In the genomic region with DNA sequence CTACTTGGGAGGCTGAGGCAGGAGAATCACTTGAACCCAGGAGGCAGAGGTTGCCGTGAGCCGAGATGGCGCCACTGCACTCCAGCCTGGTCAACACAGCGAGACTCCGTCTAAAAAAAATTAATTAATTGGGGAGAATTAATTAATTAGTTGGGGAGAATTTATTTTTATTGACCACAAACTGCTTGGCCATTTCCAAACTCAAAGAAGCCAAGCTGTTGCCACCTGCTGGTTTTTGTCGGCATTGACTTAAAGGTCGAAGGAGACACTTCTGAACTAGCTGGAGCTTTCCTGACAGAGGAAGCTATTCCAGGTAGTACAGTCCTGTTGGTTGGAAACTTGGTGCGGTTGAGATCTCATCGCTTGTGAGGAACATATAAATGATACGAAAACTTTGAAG, we compare ENCODE assay signal across 8 cellular contexts. TPM values are rescaled to one million over a fixed set of nuclear protein-coding genes. Genes with fewer than 3 reads are reported as not detected.
DNase-seq lines count a peak whose midpoint lies in the region; ATAC-seq, FAIRE-seq and TF ChIP-seq lines count a peak whose summit lies in the region.
"Had no signal": no experiment of that assay in that cellular context is flagged by ENCODE, and none has a peak within 500 bp of the region (broad histone marks: within the 10 kb centered on the region; RNA-seq: fewer than 3 reads in every experiment).

No MANE protein-coding gene starts in this region.

- no peaks in the 10 kb centered on the region for H3K27me3 ChIP-seq in Loucy (ENCODE audit: insufficient read depth, low read length, poor library complexity, severe bottlenecking)
- no peaks in the 10 kb centered on the region for H3K27me3 ChIP-seq in astrocyte (ENCODE audit: insufficient read depth, low read length)

- H3K4me3 ChIP-seq in Loucy (ENCODE audit: low read length, poor library complexity, severe bottlenecking) (no peak overlapping the region), astrocyte (ENCODE audit: insufficient read depth, low read depth, low read length) (no peak overlapping the region)

- no peaks in the 10 kb centered on the region for H3K9me2 ChIP-seq in Loucy (replicated peaks; ENCODE audit: low read depth, low read length)

- no peaks in the 10 kb centered on the region for H3K9me3 Mint-ChIP-seq in astrocyte (ENCODE audit: unreplicated experiment)

- TF ChIP-seq CTCF in D721Med (IDR thresholded peaks at IDR 0.05; ENCODE audit: insufficient read depth, missing control alignments), result peak; percentile 55
- peak; percentile 46 for TF ChIP-seq CTCF in Loucy (conservative IDR thresholded peaks at IDR 0.05; ENCODE audit: low read length)
- TF ChIP-seq CTCF in astrocyte (IDR thresholded peaks at IDR 0.05; ENCODE audit: insufficient read depth, low read depth, low read length), result peak; percentile 64

- H3K27ac ChIP-seq in astrocyte (ENCODE audit: low read depth, low read length), result no peak overlapping the region

- no peak overlapping the region for H3K27ac Mint-ChIP-seq in astrocyte (ENCODE audit: unreplicated experiment)

- no peaks in the 10 kb centered on the region for H4K20me1 ChIP-seq in Loucy (ENCODE audit: insufficient read depth, low read length, poor library complexity, severe bottlenecking)
- no peaks in the 10 kb centered on the region for H4K20me1 ChIP-seq in astrocyte (ENCODE audit: insufficient read depth, low read length)

- FAIRE-seq in D721Med (lab: Jason Lieb, UNC) (no peak), astrocyte (lab: Jason Lieb, UNC) (no peak)

- H3K9ac ChIP-seq in Loucy (ENCODE audit: low read depth, low read length, poor library complexity, severe bottlenecking), result no peak overlapping the region
- H3K9ac ChIP-seq in astrocyte (ENCODE audit: low read length), result no peak overlapping the region

- H3K36me3 ChIP-seq in Loucy (ENCODE audit: insufficient read depth, low read length) (no peaks in the 10 kb centered on the region), astrocyte (ENCODE audit: insufficient read depth, low read length) (no peaks in the 10 kb centered on the region)

- H3K27me3 Mint-ChIP-seq in astrocyte (ENCODE audit: low read depth, unreplicated experiment), result no peaks in the 10 kb centered on the region

- ATAC-seq in GM18907 (IDR thresholded peaks at IDR 0.05; ENCODE audit: unreplicated experiment), result peak; percentile 65
- no peak for ATAC-seq in HG03342 (IDR thresholded peaks at IDR 0.05; ENCODE audit: unreplicated experiment)

- no peaks in the 10 kb centered on the region for H3K9me3 ChIP-seq in Loucy (ENCODE audit: insufficient read depth, low read depth, low read length)
- H3K9me3 ChIP-seq in astrocyte (ENCODE audit: insufficient read depth, low read depth, low read length), result no peaks in the 10 kb centered on the region

- H3K4me1 ChIP-seq in Loucy (ENCODE audit: insufficient read depth, low read length, poor library complexity, severe bottlenecking) (no peaks in the 10 kb centered on the region), astrocyte (ENCODE audit: insufficient read depth, low read length) (peaks cover 5% of the 10 kb centered on the region)

- H3K79me2 ChIP-seq in Loucy (ENCODE audit: insufficient read depth, low read length) (no peaks in the 10 kb centered on the region), astrocyte (ENCODE audit: insufficient read depth, low read length) (no peaks in the 10 kb centered on the region)

- DNase-seq in D721Med (ENCODE audit: insufficient read length, low spot score) (peak; percentile 58), astrocyte (ENCODE audit: low read depth) (no peak), lung microvascular endothelial cell (ENCODE audit: low read depth in 2 of 2) (peak; percentile 46 to 54), ureter (ENCODE audit: low spot score) (no peak)

- no peaks in the 10 kb centered on the region for H3K36me3 Mint-ChIP-seq in astrocyte (ENCODE audit: low read depth, unreplicated experiment)

- H3K4me2 ChIP-seq in Loucy (ENCODE audit: low read depth, low read length, poor library complexity, severe bottlenecking), result no peak overlapping the region
- H3K4me2 ChIP-seq in astrocyte (ENCODE audit: low read length), result no peak overlapping the region

- H3K4me3 Mint-ChIP-seq in astrocyte (ENCODE audit: unreplicated experiment), result no peak overlapping the region

- no peaks in the 10 kb centered on the region for H3F3A ChIP-seq in Loucy (ENCODE audit: low read depth)

- H2AFZ ChIP-seq in Loucy (ENCODE audit: low read length) (no peak overlapping the region), astrocyte (ENCODE audit: low read depth, low read length) (no peak overlapping the region)

- H3K4me1 Mint-ChIP-seq in astrocyte (ENCODE audit: low read depth, unreplicated experiment), result peaks cover 13% of the 10 kb centered on the region

RNA-seq across cellular contexts. Expression of a gene that starts 13.1 kb away (rescaled TPM):
- 3.4 and 9.9 TPM in 2 replicates for total RNA-seq in astrocyte
- under 0.01 TPM in 1 of 2 replicates, not detected in the other for total RNA-seq in lung microvascular endothelial cell
- total RNA-seq in ureter, result not detected
- total RNA-seq: activated CD8-positive, alpha-beta memory T cell treated with anti-CD3 and anti-CD28 coated beads for 36 hours had no signal

RNA-seq across cellular contexts. Expression of a gene that starts 28.2 kb away (rescaled TPM):
- total RNA-seq in astrocyte (not detected in 2 replicates), lung microvascular endothelial cell (not detected in 2 replicates), ureter (not detected)
- total RNA-seq: activated CD8-positive, alpha-beta memory T cell treated with anti-CD3 and anti-CD28 coated beads for 36 hours had no signal

Comparison
In these comparisons a context has a peak if more than half of its experiments do, and no peak if none do; other contexts are left out.
1. DNase-seq: peak in D721Med (single experiment) and lung microvascular endothelial cell (2 of 2); none in astrocyte (single experiment) and ureter (single experiment).
2. Peak in every context shown above with its lines, with median percentiles within 50 percentile points of each other: CTCF ChIP-seq.